Comparison of ENCODE assay signal across 2 cellular contexts in the genomic region with DNA sequence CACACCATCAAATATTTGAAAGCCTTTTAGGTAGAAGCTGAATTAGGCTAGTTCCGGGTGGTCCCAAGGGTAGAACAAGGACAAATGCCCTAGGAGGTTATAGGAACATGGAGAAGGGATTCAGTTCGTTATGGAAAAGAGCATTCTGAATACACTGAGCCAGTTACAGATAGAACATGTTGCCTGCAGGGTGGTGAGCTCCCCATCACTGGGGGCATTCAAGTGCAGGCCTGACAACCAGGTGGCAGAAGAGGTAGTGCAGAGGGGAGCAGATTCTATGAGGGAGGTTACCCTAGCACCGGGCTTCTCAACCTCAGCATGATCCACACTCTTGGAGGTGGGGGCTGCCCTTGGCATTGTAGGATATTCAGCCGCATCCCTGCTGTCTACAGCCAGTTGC.
A peak's percentile ranks its signal among the peaks of the same experiment; 100 is the strongest.
TF ChIP-seq lines count a peak whose summit lies in the region.

No MANE protein-coding gene starts in this region.

TF ChIP-seq in HEK293, 187 proteins besides CTCF, POLR2A, EP300 and RAD21:
- TF ChIP-seq, protein P1, sequence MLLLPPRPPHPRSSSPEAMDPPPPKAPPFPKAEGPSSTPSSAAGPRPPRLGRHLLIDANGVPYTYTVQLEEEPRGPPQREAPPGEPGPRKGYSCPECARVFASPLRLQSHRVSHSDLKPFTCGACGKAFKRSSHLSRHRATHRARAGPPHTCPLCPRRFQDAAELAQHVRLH (tag by site-specific recombination; IDR thresholded peaks at IDR 0.05), result peak; percentile 74; the same call in 1 of the 2 replicates
- no peak for TF ChIP-seq ZNF132 (tag by site-specific recombination; IDR thresholded peaks at IDR 0.05; ENCODE audit: borderline replicate concordance)

TF ChIP-seq in K562, 482 proteins besides CTCF, POLR2A, EP300 and RAD21:
- peak; percentile 15 for TF ChIP-seq CHD4 (IDR thresholded peaks at IDR 0.05; ENCODE audit: insufficient read depth, insufficient replicate concordance, low read depth, low read length, poor library complexity, severe bottlenecking)
- TF ChIP-seq RBM25 (IDR thresholded peaks at IDR 0.05; ENCODE audit: low read depth, low read length, severe bottlenecking), result peak; percentile 47
- peak; percentile 58 for TF ChIP-seq ZFP36 (IDR thresholded peaks at IDR 0.05; ENCODE audit: low read depth, low read length, partially characterized antibody)
- TF ChIP-seq BCOR (IDR thresholded peaks at IDR 0.05), result peak; percentile 42; the same call in 1 of the 2 replicates
- TF ChIP-seq, protein P2, sequence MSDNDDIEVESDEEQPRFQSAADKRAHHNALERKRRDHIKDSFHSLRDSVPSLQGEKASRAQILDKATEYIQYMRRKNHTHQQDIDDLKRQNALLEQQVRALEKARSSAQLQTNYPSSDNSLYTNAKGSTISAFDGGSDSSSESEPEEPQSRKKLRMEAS (CRISPR knock-in tag; IDR thresholded peaks at IDR 0.05), result no peak
TF ChIP-seq in K562: peak in this region for 4.
